ENCODE assay signal across 21 cellular contexts in genomic region chr16:1173778-1174451, GRCh38. TPM values are rescaled to one million over a fixed set of nuclear protein-coding genes. Genes with fewer than 3 reads are reported as not detected.
A peak's percentile ranks its signal among the peaks of the same experiment; 100 is the strongest.
DNase-seq lines count a peak whose midpoint lies in the region; ATAC-seq, FAIRE-seq and TF ChIP-seq lines count a peak whose summit lies in the region.
"Had no signal": no experiment of that assay in that cellular context is flagged by ENCODE, and none has a peak within 500 bp of the region (broad histone marks: within the 10 kb centered on the region; RNA-seq: fewer than 3 reads in every experiment).

No MANE protein-coding gene starts in this region.

- SMC1A ChIA-PET in GM12878 (lab: Charles Lee; ENCODE audit: uncharacterized antibody, unreplicated experiment): no interaction called here

- BruUV-seq in HCT116 (replicated peaks; lab: Mats Ljungman, UMichigan): no TSS peak
- no TSS peak for BruUV-seq in GM12878 (replicated peaks; lab: Mats Ljungman, UMichigan)

- H3K36me3 ChIP-seq in HCT116 (ENCODE audit: control insufficient read depth in 1 of 2, insufficient read depth in 2 of 2, low read length in 2 of 2) (no peaks in the 10 kb centered on the region), GM12878 (ENCODE audit: control insufficient read depth in 2 of 2, insufficient read depth in 2 of 2, low read length in 1 of 2) (no peaks in the 10 kb centered on the region), muscle layer of colon (ENCODE audit: insufficient read depth, low read length) (peaks cover 6% of the 10 kb centered on the region), testis (ENCODE audit: low read depth, missing control alignments) (no peaks in the 10 kb centered on the region)
- H3K36me3 ChIP-seq: BLaER1 had no signal

- H3K27me3 ChIP-seq in HCT116 (ENCODE audit: insufficient read depth, low read length) (no peaks in the 10 kb centered on the region), GM12878 (replicated peaks in 1 of 2; ENCODE audit: control insufficient read depth in 2 of 2, insufficient read depth in 2 of 2, low read length in 1 of 2) (no peaks in the 10 kb centered on the region), muscle layer of colon (ENCODE audit: control insufficient read depth in 1 of 2, insufficient read depth in 2 of 2, low read length in 2 of 2) (peaks cover 0 to 5% of the 10 kb centered on the region in 2 donors), testis (no peaks in the 10 kb centered on the region)

- no peaks in the 10 kb centered on the region for H3K9me2 ChIP-seq in HCT116 (ENCODE audit: insufficient read depth)

- CTCF ChIA-PET in HCT116 (lab: Charles Lee): no interaction called here
- CTCF ChIA-PET in GM12878 (lab: Yijun Ruan, JAX): no interaction called here

- no peak overlapping the region for H2AFZ ChIP-seq in HCT116 (ENCODE audit: low read depth, low read length, poor library complexity, severe bottlenecking)
- H2AFZ ChIP-seq in GM12878 (ENCODE audit: control insufficient read depth, low read depth, low read length): no peak overlapping the region

- in situ Hi-C loops in GM12878 (cut with MboI): no loop called here

- H3K4me2 ChIP-seq in HCT116 (ENCODE audit: low read length) (peak overlapping the region; percentile 59), GM12878 (ENCODE audit: control insufficient read depth, insufficient read depth) (no peak overlapping the region)
- H3K4me2 ChIP-seq: BLaER1 had no signal

- no peaks in the 10 kb centered on the region for H3K79me2 ChIP-seq in HCT116 (ENCODE audit: insufficient read depth, low read length)
- no peaks in the 10 kb centered on the region for H3K79me2 ChIP-seq in GM12878 (ENCODE audit: control insufficient read depth, insufficient read depth, low read length)

- peak overlapping the region; percentile 49 for H3K27ac ChIP-seq in HCT116 (ENCODE audit: low read depth, low read length)
- H3K27ac ChIP-seq in GM12878 (ENCODE audit: control insufficient read depth, insufficient read depth): no peak overlapping the region
- H3K27ac ChIP-seq in muscle layer of colon (ENCODE audit: low read depth, low read length): peak overlapping the region; percentile 78
- peak overlapping the region; percentile 24 to 69 for H3K27ac ChIP-seq in testis
- H3K27ac ChIP-seq: BLaER1 had no signal

- H3K4me1 ChIP-seq in HCT116 (ENCODE audit: control insufficient read depth in 1 of 2, insufficient read depth in 2 of 2, low read length in 2 of 2): peaks cover 18 to 20% of the 10 kb centered on the region in 2 experiments
- H3K4me1 ChIP-seq in GM12878 (ENCODE audit: control insufficient read depth, insufficient read depth, low read length): no peaks in the 10 kb centered on the region
- peaks cover 55% of the 10 kb centered on the region for H3K4me1 ChIP-seq in muscle layer of colon (ENCODE audit: insufficient read depth, low read length)
- peaks cover 41% of the 10 kb centered on the region for H3K4me1 ChIP-seq in testis

- no peak for TF ChIP-seq POLR2A in HCT116 (IDR thresholded peaks at IDR 0.05; ENCODE audit: borderline replicate concordance, extremely low read depth, insufficient read depth, insufficient read length)
- no peak for TF ChIP-seq POLR2A in GM12878 (IDR thresholded peaks at IDR 0.05; ENCODE audit: low read depth, low read length)
- no peak for TF ChIP-seq POLR2A in testis (IDR thresholded peaks at IDR 0.05)
- TF ChIP-seq POLR2A in GM18505 (IDR thresholded peaks at IDR 0.05; ENCODE audit: borderline replicate concordance, extremely low read depth, insufficient read depth, insufficient read length): no peak

- ATAC-seq in HCT116 (peak; percentile 13), GM12878 (no peak), GM18505 (IDR thresholded peaks at IDR 0.05; ENCODE audit: unreplicated experiment) (no peak)
- ATAC-seq: Right ventricle myocardium inferior had no signal

- FAIRE-seq in GM12878 (lab: Jason Lieb, UNC): no peak
- FAIRE-seq: A204.1, GM12892, RCC 7860 had no signal

- DNase-seq in HCT116 (ENCODE audit: low read depth, low spot score): no peak
- no peak for DNase-seq in GM12878 (ENCODE audit: low read depth, low spot score)
- DNase-seq in testis: no peak
- no peak for DNase-seq in NCI-H1092 treated with DMSO at 0.1 percent for 48 hours (lab: John Stamatoyannopoulos, UW)
- no peak for DNase-seq in DMS53 (lab: John Stamatoyannopoulos, UW)
- DNase-seq: CD4-positive, alpha-beta memory T cell; DMS153; Karpas-422; NCI-H1436; NCI-H1930; NCI-H226; NCI-H524 had no signal

- TF ChIP-seq EP300 in GM12878 (IDR thresholded peaks at IDR 0.05; ENCODE audit: borderline replicate concordance in 1 of 2, control insufficient read depth in 1 of 2, low read depth in 2 of 2, low read length in 2 of 2): no peak

- H3K4me3 ChIP-seq in HCT116 (replicated peaks in 1 of 2; ENCODE audit: low read depth in 1 of 2, low read length in 2 of 2) (no peak overlapping the region), GM12878 (no peak overlapping the region), muscle layer of colon (ENCODE audit: low read depth in 1 of 2, low read length in 2 of 2) (no peak overlapping the region), testis (no peak overlapping the region)
- H3K4me3 ChIP-seq: BLaER1 had no signal

- TF ChIP-seq RAD21 in HCT116 (IDR thresholded peaks at IDR 0.05; ENCODE audit: low read depth): no peak
- no peak for TF ChIP-seq RAD21 in GM12878 (IDR thresholded peaks at IDR 0.05; ENCODE audit: insufficient read depth, low read depth, low read length)

- H3K9me3 ChIP-seq in HCT116 (ENCODE audit: control insufficient read depth in 1 of 2, insufficient read depth in 1 of 2, low read depth in 1 of 2, low read length in 2 of 2) (no peaks in the 10 kb centered on the region), GM12878 (replicated peaks; ENCODE audit: control insufficient read depth, insufficient read depth, low read length) (no peaks in the 10 kb centered on the region), muscle layer of colon (ENCODE audit: low read length) (no peaks in the 10 kb centered on the region), testis (no peaks in the 10 kb centered on the region)
- H3K9me3 ChIP-seq: BLaER1 had no signal

- no peaks in the 10 kb centered on the region for H4K20me1 ChIP-seq in HCT116 (ENCODE audit: insufficient read depth)
- no peaks in the 10 kb centered on the region for H4K20me1 ChIP-seq in GM12878 (ENCODE audit: control insufficient read depth, insufficient read depth)

- no peak overlapping the region for H3K9ac ChIP-seq in HCT116 (ENCODE audit: low read length)
- no peak overlapping the region for H3K9ac ChIP-seq in GM12878 (ENCODE audit: control insufficient read depth, insufficient read depth, low read length)
- no peak overlapping the region for H3K9ac ChIP-seq in muscle layer of colon (ENCODE audit: low read length)
- H3K9ac ChIP-seq: BLaER1 had no signal

- TF ChIP-seq CTCF in HCT116 (IDR thresholded peaks at IDR 0.05 in 2 of 3, conservative IDR thresholded peaks at IDR 0.05 in 1 of 3; ENCODE audit: borderline replicate concordance in 1 of 3, insufficient read depth in 1 of 3, low read depth in 2 of 3, low read length in 2 of 3) (no peak), GM12878 (IDR thresholded peaks at IDR 0.05 in 2 of 3, conservative IDR thresholded peaks at IDR 0.05 in 1 of 3; ENCODE audit: control insufficient read depth in 2 of 3, extremely low read depth in 1 of 3, insufficient read depth in 1 of 3, low read depth in 3 of 3, low read length in 3 of 3) (no peak), testis (IDR thresholded peaks at IDR 0.05) (no peak)

- RAD21 ChIA-PET in HCT116 (lab: Charles Lee; ENCODE audit: low non-redundant PET in 1 of 2, low total read pairs in 2 of 2, uncharacterized antibody in 2 of 2, unreplicated experiment in 2 of 2): no interaction called here
- RAD21 ChIA-PET in GM12878 (lab: Charles Lee; ENCODE audit: unreplicated experiment): no interaction called here

- intact Hi-C loops in HCT116 (cut with micrococcal nuclease): no loop called here
- intact Hi-C loops in GM12878 (cut with micrococcal nuclease; ENCODE audit: unreplicated experiment): no loop called here
- intact Hi-C loops in testis (cut with DNase I; ENCODE audit: low total_unique reads): no loop called here

- POLR2A ChIA-PET in HCT116 (lab: Charles Lee) (no interaction called here), GM12878 (lab: Charles Lee) (no interaction called here)

- WGBS in GM12878 (ENCODE audit: insufficient coverage, insufficient replicate concordance, low lambda C conversion rate, missing lambda C conversion rate): 40% methylated on average over 14 of the region's 14 CpGs
- WGBS in testis, 2 donors: 50 to 65% methylated on average over 2 to 14 of the region's 14 CpGs

RNA-seq across cellular contexts. Expression of gene CACNA1H, which starts 21.0 kb away (rescaled TPM):
- total RNA-seq in HCT116 (2021; ENCODE audit: unreplicated experiment): 24.3 TPM
- polyA plus RNA-seq in HCT116 (2012): 26.8 and 30.7 TPM in 2 replicates
- total RNA-seq in GM12878 (2013; cell fraction: nucleolus; rRNA removed): not detected in 2 replicates
- not detected in 2 replicates for total RNA-seq in GM12878 (2014; rRNA removed)
- total RNA-seq in GM12878 (2014; rRNA removed; fragmentation: Illumina TruSeq; extraction: Trizol): not detected in 2 replicates
- total RNA-seq in GM12878 (2021): 0.19 and 0.54 TPM in 2 replicates
- polyA plus RNA-seq in GM12878 (2011; ENCODE audit: low read depth): not detected
- not detected in 2 replicates for polyA plus RNA-seq in GM12878 (2011; rRNA removed)
- polyA plus RNA-seq in GM12878 (2011; cell fraction: cytosol; rRNA removed): not detected in 2 replicates
- polyA plus RNA-seq in GM12878 (2011; cell fraction: nucleus; rRNA removed): 0.03 TPM in 1 of 2 replicates, not detected in the other
- polyA plus RNA-seq in GM12878 (2012): 0.03 and 0.04 TPM in 2 replicates
- not detected in 2 replicates for polyA plus RNA-seq in GM12878 (2014; fragmentation: Illumina TruSeq; extraction: Trizol)
- polyA plus RNA-seq in GM12878 (2014; fragmentation: Nextera tagmentation; extraction: Ambion mirVana): not detected
- 0.03 TPM in 1 of 2 replicates, not detected in the other for polyA plus RNA-seq in GM12878 (2014; rRNA removed)
- polyA plus RNA-seq in GM12878 (2016; fragmentation: Nextera tagmentation; extraction: Ambion mirVana): under 1 TPM in 1 of 2 experiments, not detected in 1; 0.03 TPM
- polyA minus RNA-seq in GM12878 (2011; rRNA and poly(A)+ RNA removed): not detected in 2 replicates
- not detected in 2 replicates for polyA minus RNA-seq in GM12878 (2011; cell fraction: cytosol; rRNA and poly(A)+ RNA removed)
- polyA minus RNA-seq in GM12878 (2011; cell fraction: nucleus; rRNA and poly(A)+ RNA removed): not detected in 2 replicates
- 10 to 100 TPM; 55.9 to 69.0 TPM for total RNA-seq in testis
- 41.1 TPM for polyA plus RNA-seq in testis (ENCODE audit: insufficient read depth, low read depth, low replicate concordance)
- total RNA-seq: MCF 10A had no signal

RNA-seq across cellular contexts. Expression of gene TPSG1, which starts 51.2 kb away (rescaled TPM):
- total RNA-seq in HCT116 (2021; ENCODE audit: unreplicated experiment): not detected
- 0.10 and 0.16 TPM in 2 replicates for polyA plus RNA-seq in HCT116 (2012)
- not detected in 2 replicates for total RNA-seq in GM12878 (2013; cell fraction: nucleolus; rRNA removed)
- not detected in 2 replicates for total RNA-seq in GM12878 (2014; rRNA removed)
- total RNA-seq in GM12878 (2014; rRNA removed; fragmentation: Illumina TruSeq; extraction: Trizol): not detected in 2 replicates
- total RNA-seq in GM12878 (2021): not detected in 2 replicates
- not detected for polyA plus RNA-seq in GM12878 (2011; ENCODE audit: low read depth)
- polyA plus RNA-seq in GM12878 (2011; rRNA removed): not detected in 2 replicates
- polyA plus RNA-seq in GM12878 (2011; cell fraction: cytosol; rRNA removed): not detected in 2 replicates
- not detected in 2 replicates for polyA plus RNA-seq in GM12878 (2011; cell fraction: nucleus; rRNA removed)
- not detected in 2 replicates for polyA plus RNA-seq in GM12878 (2012)
- polyA plus RNA-seq in GM12878 (2014; fragmentation: Illumina TruSeq; extraction: Trizol): not detected in 2 replicates
- not detected for polyA plus RNA-seq in GM12878 (2014; fragmentation: Nextera tagmentation; extraction: Ambion mirVana)
- not detected in 2 replicates for polyA plus RNA-seq in GM12878 (2014; rRNA removed)
- not detected for polyA plus RNA-seq in GM12878 (2016; fragmentation: Nextera tagmentation; extraction: Ambion mirVana)
- polyA minus RNA-seq in GM12878 (2011; rRNA and poly(A)+ RNA removed): not detected in 2 replicates
- polyA minus RNA-seq in GM12878 (2011; cell fraction: cytosol; rRNA and poly(A)+ RNA removed): not detected in 2 replicates
- not detected in 2 replicates for polyA minus RNA-seq in GM12878 (2011; cell fraction: nucleus; rRNA and poly(A)+ RNA removed)
- 1 to 10 TPM in 1 of 2 donors, not detected in 1; 1.2 TPM for total RNA-seq in testis
- polyA plus RNA-seq in testis (ENCODE audit: insufficient read depth, low read depth, low replicate concordance): not detected
- total RNA-seq: CD4-positive, alpha-beta memory T cell; MCF 10A; SK-MEL-5 had no signal
- polyA plus RNA-seq: CD4-positive, alpha-beta memory T cell had no signal

RNA-seq across cellular contexts. Expression of gene TPSB2, which starts 56.1 kb away (rescaled TPM):
- total RNA-seq in HCT116 (2021; ENCODE audit: unreplicated experiment) (not detected), GM12878 (2014; rRNA removed) (not detected in 2 replicates), GM12878 (2014; rRNA removed; fragmentation: Illumina TruSeq; extraction: Trizol) (not detected in 2 replicates), GM12878 (2021) (0.19 TPM in 1 of 2 replicates, not detected in the other), testis (10 to 100 TPM; 10.8 to 49.5 TPM)
- not detected in 2 replicates for polyA plus RNA-seq in HCT116 (2012)
- total RNA-seq in GM12878 (2013; cell fraction: nucleolus; rRNA removed): not detected in 2 replicates
- polyA plus RNA-seq in GM12878 (2011; ENCODE audit: low read depth): not detected
- polyA plus RNA-seq in GM12878 (2011; rRNA removed) (not detected in 2 replicates), GM12878 (2014; fragmentation: Illumina TruSeq; extraction: Trizol) (not detected in 2 replicates), GM12878 (2014; fragmentation: Nextera tagmentation; extraction: Ambion mirVana) (not detected), GM12878 (2014; rRNA removed) (not detected in 2 replicates), GM12878 (2016; fragmentation: Nextera tagmentation; extraction: Ambion mirVana) (not detected), testis (ENCODE audit: insufficient read depth, low read depth, low replicate concordance) (16.1 TPM)
- not detected in 2 replicates for polyA plus RNA-seq in GM12878 (2011; cell fraction: cytosol; rRNA removed)
- polyA plus RNA-seq in GM12878 (2011; cell fraction: nucleus; rRNA removed): not detected in 2 replicates
- not detected in 2 replicates for polyA plus RNA-seq in GM12878 (2012)
- polyA minus RNA-seq in GM12878 (2011; rRNA and poly(A)+ RNA removed): not detected in 2 replicates
- not detected in 2 replicates for polyA minus RNA-seq in GM12878 (2011; cell fraction: cytosol; rRNA and poly(A)+ RNA removed)
- polyA minus RNA-seq in GM12878 (2011; cell fraction: nucleus; rRNA and poly(A)+ RNA removed): not detected in 2 replicates
- total RNA-seq: CD4-positive, alpha-beta memory T cell; MCF 10A; SK-MEL-5 had no signal
- polyA plus RNA-seq: CD4-positive, alpha-beta memory T cell had no signal

Comparison
In these comparisons a context has a peak if more than half of its experiments do, and no peak if none do; other contexts are left out.
1. RNA of gene CACNA1H, which starts 21.0 kb away (total RNA-seq): 55.9 to 69.0 TPM in testis and 24.3 TPM in HCT116 (single experiment); 0.19 to 0.54 TPM in GM12878; every median in the first group is over 10 times any median in the second.
2. RNA of gene TPSB2, which starts 56.1 kb away (total RNA-seq): 10.8 to 49.5 TPM in testis; not detected in HCT116 (single experiment) and 0.19 TPM in GM12878; every median in the first group is over 4 times any median in the second.